ENCODE assay signal across 30 cellular contexts in genomic region chr11:47239889-47240288, GRCh38. TPM values are rescaled to one million over a fixed set of nuclear protein-coding genes. Genes with fewer than 3 reads are reported as not detected.
DNase-seq lines count a peak whose midpoint lies in the region; ATAC-seq and FAIRE-seq lines count a peak whose summit lies in the region.
"Had no signal": no experiment of that assay in that cellular context is flagged by ENCODE, and none has a peak within 500 bp of the region (broad histone marks: within the 10 kb centered on the region; RNA-seq: fewer than 3 reads in every experiment).

No MANE protein-coding gene starts in this region.

- peak overlapping the region; percentile 26 for H3K27ac Mint-ChIP-seq in T-helper 1 cell treated with Interleukin-12 subunit alpha and Interleukin-12 subunit beta and Interleukin-4 antibody, amounts not matched to agents 30 μg/mL and 1 μg/mL, for 36 hours
- peak overlapping the region; percentile 33 for H3K27ac Mint-ChIP-seq in activated naive CD8-positive, alpha-beta T cell treated with anti-CD3 and anti-CD28 coated beads, Interleukin-2, amount 50 U/mL, for 24 hours

- H3K4me1 ChIP-seq in BLaER1 = peaks cover 17% of the 10 kb centered on the region
- H3K4me1 ChIP-seq in small intestine (ENCODE audit: control insufficient read depth in 2 of 2, insufficient read depth in 1 of 2, low read depth in 1 of 2, low read length in 1 of 2) = no peaks in the 10 kb centered on the region
- H3K4me1 ChIP-seq: breast epithelium, colonic mucosa had no signal

- no peaks in the 10 kb centered on the region for H3K9me3 Mint-ChIP-seq in T-helper 1 cell treated with Interleukin-12 subunit alpha and Interleukin-12 subunit beta and Interleukin-4 antibody, amounts not matched to agents 30 μg/mL and 1 μg/mL, for 36 hours
- no peaks in the 10 kb centered on the region for H3K9me3 Mint-ChIP-seq in activated naive CD8-positive, alpha-beta T cell treated with anti-CD3 and anti-CD28 coated beads, Interleukin-2, amount 50 U/mL, for 24 hours
- H3K9me3 Mint-ChIP-seq: effector memory CD8-positive, alpha-beta T cell; naive thymus-derived CD8-positive, alpha-beta T cell had no signal

- no peaks in the 10 kb centered on the region for H3K27me3 ChIP-seq in BLaER1
- no peaks in the 10 kb centered on the region for H3K27me3 ChIP-seq in small intestine (ENCODE audit: control insufficient read depth in 2 of 2, insufficient read depth in 2 of 2, low read length in 2 of 2)
- H3K27me3 ChIP-seq: breast epithelium, colonic mucosa, esophagus muscularis mucosa had no signal

- WGBS in small intestine, 3 donors = 93% methylated on average over 8 to 10 of the region's 10 CpGs

- no peaks in the 10 kb centered on the region for H3K27me3 Mint-ChIP-seq in T-helper 1 cell treated with Interleukin-12 subunit alpha and Interleukin-12 subunit beta and Interleukin-4 antibody, amounts not matched to agents 30 μg/mL and 1 μg/mL, for 36 hours (ENCODE audit: low read depth)
- no peaks in the 10 kb centered on the region for H3K27me3 Mint-ChIP-seq in activated naive CD8-positive, alpha-beta T cell treated with anti-CD3 and anti-CD28 coated beads, Interleukin-2, amount 50 U/mL, for 24 hours
- H3K27me3 Mint-ChIP-seq: effector memory CD8-positive, alpha-beta T cell; naive thymus-derived CD8-positive, alpha-beta T cell had no signal

- peak overlapping the region; percentile 62 for H3K4me2 ChIP-seq in BLaER1

- H4K20me1 ChIP-seq in BLaER1 = no peaks in the 10 kb centered on the region

- H3K36me3 Mint-ChIP-seq in T-helper 1 cell treated with Interleukin-12 subunit alpha and Interleukin-12 subunit beta and Interleukin-4 antibody, amounts not matched to agents 30 μg/mL and 1 μg/mL, for 36 hours (ENCODE audit: low read depth) = peaks cover 57% of the 10 kb centered on the region
- H3K36me3 Mint-ChIP-seq in activated naive CD8-positive, alpha-beta T cell treated with anti-CD3 and anti-CD28 coated beads, Interleukin-2, amount 50 U/mL, for 24 hours (ENCODE audit: low read depth) = peaks cover 61% of the 10 kb centered on the region

- H3K4me3 Mint-ChIP-seq in T-helper 1 cell treated with Interleukin-12 subunit alpha and Interleukin-12 subunit beta and Interleukin-4 antibody, amounts not matched to agents 30 μg/mL and 1 μg/mL, for 36 hours = no peak overlapping the region
- H3K4me3 Mint-ChIP-seq in activated naive CD8-positive, alpha-beta T cell treated with anti-CD3 and anti-CD28 coated beads, Interleukin-2, amount 50 U/mL, for 24 hours = peak overlapping the region; percentile 21
- H3K4me3 Mint-ChIP-seq: effector memory CD8-positive, alpha-beta T cell; naive thymus-derived CD8-positive, alpha-beta T cell had no signal

- peaks cover 17% of the 10 kb centered on the region for H3K4me1 Mint-ChIP-seq in T-helper 1 cell treated with Interleukin-12 subunit alpha and Interleukin-12 subunit beta and Interleukin-4 antibody, amounts not matched to agents 30 μg/mL and 1 μg/mL, for 36 hours (ENCODE audit: low read depth)
- H3K4me1 Mint-ChIP-seq in activated naive CD8-positive, alpha-beta T cell treated with anti-CD3 and anti-CD28 coated beads, Interleukin-2, amount 50 U/mL, for 24 hours = peaks cover 10% of the 10 kb centered on the region

- H3K27ac ChIP-seq in BLaER1 (peak overlapping the region; percentile 54; the same call in 1 of the 2 replicates), small intestine (ENCODE audit: low read depth in 1 of 2, low read length in 1 of 2) (no peak overlapping the region)
- H3K27ac ChIP-seq: colonic mucosa, esophagus muscularis mucosa, skin epidermis had no signal

- H3K9ac ChIP-seq in BLaER1 = peak overlapping the region; percentile 62

- FAIRE-seq in small intestine (lab: Jason Lieb, UNC) = no peak
- FAIRE-seq: TTC549 had no signal

- H3K9me3 ChIP-seq in BLaER1 = no peaks in the 10 kb centered on the region
- no peaks in the 10 kb centered on the region for H3K9me3 ChIP-seq in small intestine (ENCODE audit: control insufficient read depth, low read depth)
- H3K9me3 ChIP-seq: breast epithelium, colonic mucosa, esophagus muscularis mucosa had no signal

- ATAC-seq in activated naive CD8-positive, alpha-beta T cell treated with anti-CD3 and anti-CD28 coated beads, Interleukin-2, amount 50 U/mL, for 24 hours = no peak
- no peak for ATAC-seq in HG02763 (IDR thresholded peaks at IDR 0.05; ENCODE audit: unreplicated experiment)
- ATAC-seq: activated CD4-positive, CD25-positive, alpha-beta regulatory T cell treated with anti-CD3 and anti-CD28 coated beads, Interleukin-2, amount 50 U/mL, for 24 hours; effector memory CD8-positive, alpha-beta T cell; naive thymus-derived CD8-positive, alpha-beta T cell had no signal

- peaks cover 100% of the 10 kb centered on the region for H3K36me3 ChIP-seq in BLaER1
- H3K36me3 ChIP-seq in small intestine (ENCODE audit: control insufficient read depth in 2 of 2, insufficient read depth in 2 of 2, low read length in 2 of 2) = peaks cover 13 to 23% of the 10 kb centered on the region in 2 donors
- H3K36me3 ChIP-seq: breast epithelium had no signal

- DNase-seq in T-helper 1 cell (no peak), small intestine (no peak)
- DNase-seq in activated naive CD8-positive, alpha-beta T cell treated with anti-CD3 and anti-CD28 coated beads, Interleukin-2, amount 50 U/mL, for 24 hours = no peak
- DNase-seq: 8988T; activated gamma-delta T cell treated with Interleukin-2 at 50 U/mL for 16 hours; AML-193; amygdala; colonic mucosa; DMS79; effector memory CD8-positive, alpha-beta T cell; foreskin melanocyte; GF-D8; GOT3; hypothalamus; midbrain; naive thymus-derived CD8-positive, alpha-beta T cell; NCI-H1436 treated with DMSO at 0.1 percent for 48 hours; NCI-H446 treated with DMSO at 0.1 percent for 48 hours; OCI-M1; Right ventricle myocardium superior; stimulated activated CD4-positive, alpha-beta T cell treated with anti-CD3 and anti-CD28 coated beads, Interleukin-2, amount 100 ng/mL, for 24 hours; SW 1271 had no signal

- H3K4me3 ChIP-seq in BLaER1 (no peak overlapping the region), small intestine (ENCODE audit: low read depth in 1 of 2, low read length in 2 of 2) (no peak overlapping the region)
- H3K4me3 ChIP-seq: breast epithelium, colonic mucosa, esophagus muscularis mucosa, skin epidermis had no signal

RNA-seq across cellular contexts. Expression of gene ACP2, which starts 8.7 kb away (rescaled TPM):
- 10 to 100 TPM; 44.1 to 53.3 (median 48.6) TPM for polyA plus RNA-seq in small intestine

RNA-seq across cellular contexts. Expression of gene NR1H3, which starts 17.9 kb away (rescaled TPM):
- 100 to 1,000 TPM; 102 to 366 (median 223) TPM for polyA plus RNA-seq in small intestine

RNA-seq across cellular contexts. Expression of gene DDB2, which starts 25.1 kb away (rescaled TPM):
- polyA plus RNA-seq in small intestine = 10 to 100 TPM; 25.1 to 39.4 (median 26.2) TPM

RNA-seq across cellular contexts. Expression of gene MADD, which starts 30.0 kb away (rescaled TPM):
- polyA plus RNA-seq in small intestine = 10 to 100 TPM; 19.2 to 27.7 (median 23.9) TPM

RNA-seq across cellular contexts. Expression of gene PACSIN3, which starts 53.7 kb away (rescaled TPM):
- 1 to 10 TPM; 2.0 to 6.5 (median 4.9) TPM for polyA plus RNA-seq in small intestine
